In genomic region chr12:98470469-98471082, GRCh38 we compare ENCODE assay signal across 15 cellular contexts. TPM values are rescaled to one million over a fixed set of nuclear protein-coding genes. Genes with fewer than 3 reads are reported as not detected.
DNase-seq lines count a peak whose midpoint lies in the region; ATAC-seq and TF ChIP-seq lines count a peak whose summit lies in the region.
"Had no signal": no experiment of that assay in that cellular context is flagged by ENCODE, and none has a peak within 500 bp of the region (broad histone marks: within the 10 kb centered on the region; RNA-seq: fewer than 3 reads in every experiment).

No MANE protein-coding gene starts in this region.

- H2BK120ac ChIP-seq in neuronal stem cell (ENCODE audit: low read depth, low read length): no peak overlapping the region

- no peaks in the 10 kb centered on the region for H3K4me1 ChIP-seq in right cardiac atrium (ENCODE audit: control insufficient read depth, insufficient read depth, low read length)
- H3K4me1 ChIP-seq in heart left ventricle: peaks cover 0 to 13% (median 5%) of the 10 kb centered on the region in 12 donors
- H3K4me1 ChIP-seq in CD8-positive, alpha-beta T cell (ENCODE audit: insufficient read depth, low read length): no peaks in the 10 kb centered on the region
- no peaks in the 10 kb centered on the region for H3K4me1 ChIP-seq in neuronal stem cell (ENCODE audit: control insufficient read depth in 2 of 2, insufficient read depth in 1 of 2, low read depth in 1 of 2, low read length in 2 of 2)

- intact Hi-C loops in right cardiac atrium (cut with DNase I) (no loop called here), heart left ventricle (cut with DNase I) (no loop called here), left cardiac atrium (cut with DNase I) (no loop called here)
- intact Hi-C loops in CD8-positive, alpha-beta T cell (cut with DNase I, micrococcal nuclease): no loop called here

- no peak for ATAC-seq in right cardiac atrium
- ATAC-seq in heart left ventricle: no peak
- ATAC-seq in HG03139 (IDR thresholded peaks at IDR 0.05; ENCODE audit: unreplicated experiment): peak; percentile 56
- ATAC-seq in CD8-positive, alpha-beta T cell: no peak
- ATAC-seq in naive thymus-derived CD8-positive, alpha-beta T cell: no peak
- no peak for ATAC-seq in left cardiac atrium

- no peak for DNase-seq in right cardiac atrium
- no peak for DNase-seq in heart left ventricle
- DNase-seq in SKM-1 treated with dmso at 0.1 percent for 144 hours (lab: John Stamatoyannopoulos, UW; ENCODE audit: unreplicated experiment): peak; percentile 14
- no peak for DNase-seq in CD8-positive, alpha-beta T cell
- no peak for DNase-seq in naive thymus-derived CD8-positive, alpha-beta T cell
- no peak for DNase-seq in left cardiac atrium
- no peak for DNase-seq in neuronal stem cell (ENCODE audit: low spot score)
- DNase-seq: ACHN; effector CD8-positive, alpha-beta T cell; glutamatergic neuron; NCI-H146; posterior cingulate gyrus had no signal

- POLR2A ChIA-PET in CD8-positive, alpha-beta T cell (lab: Charles Lee): no interaction called here
- POLR2A ChIA-PET in naive thymus-derived CD8-positive, alpha-beta T cell (lab: Charles Lee): no interaction called here

- no peak overlapping the region for H4K91ac ChIP-seq in neuronal stem cell (ENCODE audit: low read depth, low read length, poor library complexity)

- H2BK15ac ChIP-seq in neuronal stem cell (ENCODE audit: low read length): no peak overlapping the region

- no peak overlapping the region for H4K8ac ChIP-seq in neuronal stem cell (ENCODE audit: low read depth, low read length)

- CTCF ChIA-PET in CD8-positive, alpha-beta T cell (lab: Charles Lee): interaction anchor here (0.9 kb wide), 1 partner anchor 17 kb away, joined by 3 read pairs; no protein-coding TSS in a partner anchor

- H2AFZ ChIP-seq in neuronal stem cell (ENCODE audit: low read length): no peak overlapping the region

- no peak for TF ChIP-seq POLR2A in heart left ventricle (IDR thresholded peaks at IDR 0.05)

- no peak overlapping the region for H3K4me3 ChIP-seq in right cardiac atrium (ENCODE audit: low read length)
- no peak overlapping the region for H3K4me3 ChIP-seq in heart left ventricle
- H3K4me3 ChIP-seq in CD8-positive, alpha-beta T cell (ENCODE audit: low read depth, low read length): no peak overlapping the region
- no peak overlapping the region for H3K4me3 ChIP-seq in neuronal stem cell (ENCODE audit: low read length in 2 of 2)
- H3K4me3 ChIP-seq: lung had no signal

- H3K27me3 Mint-ChIP-seq in CD8-positive, alpha-beta T cell (ENCODE audit: low read depth): peaks cover 4% of the 10 kb centered on the region
- peaks cover 0 to 4% (median 0%) of the 10 kb centered on the region in 5 donors for H3K27me3 Mint-ChIP-seq in naive thymus-derived CD8-positive, alpha-beta T cell

- H3K9me3 ChIP-seq in right cardiac atrium (ENCODE audit: control insufficient read depth, low read length) (no peaks in the 10 kb centered on the region), heart left ventricle (no peaks in the 10 kb centered on the region), neuronal stem cell (replicated peaks in 1 of 2; ENCODE audit: control insufficient read depth in 2 of 2, insufficient read depth in 1 of 2, low read depth in 1 of 2, low read length in 2 of 2) (no peaks in the 10 kb centered on the region)
- H3K9me3 ChIP-seq in CD8-positive, alpha-beta T cell (ENCODE audit: low read length): no peaks in the 10 kb centered on the region

- H3K4me2 ChIP-seq in neuronal stem cell (ENCODE audit: insufficient read depth, low read length, poor library complexity, severe bottlenecking): no peak overlapping the region

- H3K36me3 Mint-ChIP-seq in CD8-positive, alpha-beta T cell: no peaks in the 10 kb centered on the region
- H3K36me3 Mint-ChIP-seq in naive thymus-derived CD8-positive, alpha-beta T cell: peaks cover 0 to 8% (median 0%) of the 10 kb centered on the region in 3 donors

- H3K36me3 ChIP-seq in heart left ventricle (no peaks in the 10 kb centered on the region), neuronal stem cell (replicated peaks in 1 of 2; ENCODE audit: control insufficient read depth in 2 of 2, insufficient read depth in 2 of 2, low read length in 2 of 2) (no peaks in the 10 kb centered on the region)
- no peaks in the 10 kb centered on the region for H3K36me3 ChIP-seq in CD8-positive, alpha-beta T cell (ENCODE audit: insufficient read depth, low read length)

- no peak overlapping the region for H2BK12ac ChIP-seq in neuronal stem cell (ENCODE audit: low read length)

- no peak overlapping the region for H2AK5ac ChIP-seq in neuronal stem cell (ENCODE audit: low read depth, low read length)

- no peak overlapping the region for H3K14ac ChIP-seq in neuronal stem cell (ENCODE audit: low read length)

- WGBS in right cardiac atrium: 85% methylated on average over 6 of the region's 6 CpGs
- 82 to 93% (median 89%) methylated on average over 6 of the region's 6 CpGs for WGBS in heart left ventricle, 4 donors
- no CpG with 5 or more reads among the region's 6 CpGs for WGBS in neuronal stem cell (ENCODE audit: extremely low coverage in 2 of 2, insufficient read length in 2 of 2, insufficient replicate concordance in 1 of 2), 2 donors

- H3K9me3 Mint-ChIP-seq in CD8-positive, alpha-beta T cell: no peaks in the 10 kb centered on the region
- H3K9me3 Mint-ChIP-seq in naive thymus-derived CD8-positive, alpha-beta T cell: peaks cover 0 to 2% (median 0%) of the 10 kb centered on the region in 9 donors
- H3K9me3 Mint-ChIP-seq: T-helper 2 cell treated with Interferon-gamma antibody and Interleukin-4, amounts not matched to agents 5 μg/mL and 100 μg/mL, for 36 hours had no signal

- no peak overlapping the region for H2BK5ac ChIP-seq in neuronal stem cell (ENCODE audit: low read length)

- H3K27ac Mint-ChIP-seq in CD8-positive, alpha-beta T cell: no peak overlapping the region
- H3K27ac Mint-ChIP-seq in naive thymus-derived CD8-positive, alpha-beta T cell: no peak overlapping the region
- H3K27ac Mint-ChIP-seq: T-helper 2 cell treated with Interferon-gamma antibody and Interleukin-4, amounts not matched to agents 5 μg/mL and 100 μg/mL, for 36 hours had no signal

- no peak overlapping the region for H3K9ac ChIP-seq in neuronal stem cell (ENCODE audit: low read depth, low read length, poor library complexity)

- no peak overlapping the region for H3K18ac ChIP-seq in neuronal stem cell (ENCODE audit: low read length)

- no peak for TF ChIP-seq CTCF in heart left ventricle (IDR thresholded peaks at IDR 0.05)
- TF ChIP-seq CTCF in CD8-positive, alpha-beta T cell (IDR thresholded peaks at IDR 0.05): no peak

- peak overlapping the region; percentile 91 for H3K27ac ChIP-seq in right cardiac atrium (ENCODE audit: low read length)
- peak overlapping the region in 2 of 12 donors; percentile 33 to 64 for H3K27ac ChIP-seq in heart left ventricle
- no peak overlapping the region for H3K27ac ChIP-seq in CD8-positive, alpha-beta T cell (ENCODE audit: low read depth, low read length)
- H3K27ac ChIP-seq in neuronal stem cell (replicated peaks; ENCODE audit: low read length): no peak overlapping the region

- no peaks in the 10 kb centered on the region for H3K27me3 ChIP-seq in right cardiac atrium (ENCODE audit: control insufficient read depth, insufficient read depth)
- H3K27me3 ChIP-seq in heart left ventricle: no peaks in the 10 kb centered on the region
- H3K27me3 ChIP-seq in CD8-positive, alpha-beta T cell (ENCODE audit: insufficient read depth, low read length): no peaks in the 10 kb centered on the region
- no peaks in the 10 kb centered on the region for H3K27me3 ChIP-seq in neuronal stem cell (ENCODE audit: control insufficient read depth in 3 of 3, insufficient read depth in 3 of 3, low read depth in 1 of 3, low read length in 3 of 3)

- H3K4me3 Mint-ChIP-seq in CD8-positive, alpha-beta T cell: no peak overlapping the region
- H3K4me3 Mint-ChIP-seq in naive thymus-derived CD8-positive, alpha-beta T cell: no peak overlapping the region
- H3K4me3 Mint-ChIP-seq: T-helper 2 cell treated with Interferon-gamma antibody and Interleukin-4, amounts not matched to agents 5 μg/mL and 100 μg/mL, for 36 hours had no signal

- H3K4ac ChIP-seq in neuronal stem cell (ENCODE audit: low read length): no peak overlapping the region

- no peak overlapping the region for H3K23ac ChIP-seq in neuronal stem cell (ENCODE audit: low read depth, low read length, poor library complexity)

- no peaks in the 10 kb centered on the region for H3K79me1 ChIP-seq in neuronal stem cell (ENCODE audit: low read depth, low read length)

- H3K4me1 Mint-ChIP-seq in CD8-positive, alpha-beta T cell (ENCODE audit: low read depth): no peaks in the 10 kb centered on the region
- no peaks in the 10 kb centered on the region for H3K4me1 Mint-ChIP-seq in naive thymus-derived CD8-positive, alpha-beta T cell

RNA-seq across cellular contexts. Expression of gene TMPO, which starts 44.8 kb away (rescaled TPM):
- total RNA-seq in right cardiac atrium (10 to 100 TPM; 18.8 to 28.9 (median 21.6) TPM), heart left ventricle (10 to 100 TPM; 11.2 to 30.5 (median 19.4) TPM), left cardiac atrium (10 to 100 TPM; 16.8 to 23.1 TPM)
- polyA plus RNA-seq in right cardiac atrium (14.8 TPM), heart left ventricle (10 to 100 TPM; 11.4 to 16.5 TPM)
- total RNA-seq in CD8-positive, alpha-beta T cell: 10 to 100 TPM; 78.2 to 82.3 TPM
- 100 to 1,000 TPM; 168 to 174 TPM for total RNA-seq in naive thymus-derived CD8-positive, alpha-beta T cell
- polyA plus RNA-seq in naive thymus-derived CD8-positive, alpha-beta T cell: 10 to 100 TPM; 49.3 to 61.1 (median 58.6) TPM
- 151 TPM for polyA plus RNA-seq in neuronal stem cell (2013, experiment 1 of 2)
- polyA plus RNA-seq in neuronal stem cell (2013, experiment 2 of 2): 158 TPM
